8 cellular contexts compared by ENCODE assay signal in the genomic region with DNA sequence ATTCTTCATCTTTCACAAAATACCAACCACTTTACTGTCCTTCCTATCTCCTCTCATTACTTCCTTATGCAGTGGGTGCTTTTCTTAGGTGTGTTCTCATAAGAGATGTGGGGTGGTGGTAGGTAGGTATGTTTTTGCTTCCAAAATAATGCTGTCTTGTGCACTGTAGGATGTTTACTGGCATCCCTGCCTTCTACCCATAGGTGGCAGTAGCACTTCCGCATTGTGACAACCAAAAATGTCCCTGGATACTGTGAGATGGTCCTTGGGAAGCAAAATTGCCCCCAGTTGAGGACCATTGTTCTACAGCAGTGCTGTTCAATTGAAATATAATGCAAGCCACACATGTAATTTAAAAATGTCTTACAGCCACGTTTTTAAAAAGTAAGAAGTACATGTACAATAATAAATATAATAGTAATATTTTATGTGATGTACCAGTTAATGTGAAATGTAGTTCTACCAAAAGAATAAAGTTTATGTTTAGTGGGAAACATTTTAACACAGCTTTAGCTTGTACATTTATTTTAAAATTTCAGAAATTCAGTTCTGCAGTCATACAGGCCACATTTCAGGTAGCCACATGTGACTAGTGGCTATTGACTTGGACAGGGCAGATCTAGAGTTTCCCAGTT.
DNase-seq lines count a peak whose midpoint lies in the region; ATAC-seq, FAIRE-seq and TF ChIP-seq lines count a peak whose summit lies in the region.

No MANE protein-coding gene starts in this region.

- H3K4me1 ChIP-seq in foreskin keratinocyte = no peaks in the 10 kb centered on the region
- H3K4me1 ChIP-seq in smooth muscle cell (ENCODE audit: low read depth) = no peaks in the 10 kb centered on the region

- H3K27me3 ChIP-seq in foreskin keratinocyte = no peaks in the 10 kb centered on the region
- H3K27me3 ChIP-seq in smooth muscle cell (ENCODE audit: low read depth) = no peaks in the 10 kb centered on the region

- peak; percentile 98 for FAIRE-seq in HTR-8/SVneo (lab: Jason Lieb, UNC)

- 59% methylated on average over 2 of the region's 2 CpGs for WGBS in smooth muscle cell (ENCODE audit: low lambda C conversion rate)

- no peak overlapping the region for H3K4me2 ChIP-seq in smooth muscle cell

- no peaks in the 10 kb centered on the region for H3K9me3 ChIP-seq in smooth muscle cell (replicated peaks; ENCODE audit: low read depth)

- no peak overlapping the region for H3K9ac ChIP-seq in smooth muscle cell (ENCODE audit: low read depth)

- DNase-seq in stimulated activated CD4-positive, alpha-beta T cell treated with anti-CD3 and anti-CD28 coated beads, Interleukin-15, amount 100 ng/mL, for 24 hours = peak; percentile 40
- DNase-seq in stimulated activated CD4-positive, alpha-beta T cell treated with anti-CD3 and anti-CD28 coated beads, Interleukin-12 subunit alpha, Interleukin-12 subunit beta, amount 100 ng/mL, for 4 hours = no peak
- DNase-seq in HTR-8/SVneo (ENCODE audit: insufficient read length, low spot score) (peak; percentile 40), foreskin keratinocyte (peak in 1 of 2 donors; percentile 17), smooth muscle cell (lab: John Stamatoyannopoulos, UW; ENCODE audit: unreplicated experiment) (no peak), cerebellar nuclear complex (lab: John Stamatoyannopoulos, UW) (no peak)

- peak; percentile 72 for ATAC-seq in foreskin keratinocyte
- no peak for ATAC-seq in GM19324 (IDR thresholded peaks at IDR 0.05; ENCODE audit: low FRiP score, unreplicated experiment)

- H4K20me1 ChIP-seq in smooth muscle cell (ENCODE audit: low read depth) = no peaks in the 10 kb centered on the region

- no peak overlapping the region for H2AFZ ChIP-seq in smooth muscle cell (ENCODE audit: low read depth)

- no peak overlapping the region for H3K4me3 ChIP-seq in smooth muscle cell

- H3K36me3 ChIP-seq in smooth muscle cell (ENCODE audit: low read depth) = no peaks in the 10 kb centered on the region

- H3F3A ChIP-seq in smooth muscle cell (ENCODE audit: low read depth) = no peaks in the 10 kb centered on the region

- H3K79me2 ChIP-seq in smooth muscle cell (ENCODE audit: low read depth) = no peaks in the 10 kb centered on the region

- TF ChIP-seq CTCF in VCaP (conservative IDR thresholded peaks at IDR 0.05) (peak; percentile 98), foreskin keratinocyte (conservative IDR thresholded peaks at IDR 0.05) (peak; percentile 77), smooth muscle cell (IDR thresholded peaks at IDR 0.05; ENCODE audit: borderline replicate concordance, insufficient read depth, poor library complexity, severe bottlenecking) (peak; percentile 69)

- H3K27ac ChIP-seq in VCaP = no peak overlapping the region
- no peak overlapping the region for H3K27ac ChIP-seq in foreskin keratinocyte
- H3K27ac ChIP-seq in smooth muscle cell (ENCODE audit: low read depth) = no peak overlapping the region

Comparison
In these comparisons a context has a peak if more than half of its experiments do, and no peak if none do; other contexts are left out.
1. DNase-seq: peak in stimulated activated CD4-positive, alpha-beta T cell treated with anti-CD3 and anti-CD28 coated beads, Interleukin-15, amount 100 ng/mL, for 24 hours (single experiment) and HTR-8/SVneo (single experiment); none in stimulated activated CD4-positive, alpha-beta T cell treated with anti-CD3 and anti-CD28 coated beads, Interleukin-12 subunit alpha, Interleukin-12 subunit beta, amount 100 ng/mL, for 4 hours (single experiment), smooth muscle cell (single experiment) and cerebellar nuclear complex (0 of 2).
2. Peak in every context shown above with its lines, with median percentiles within 50 percentile points of each other: CTCF ChIP-seq.